8 cellular contexts compared by ENCODE assay signal in the genomic region with DNA sequence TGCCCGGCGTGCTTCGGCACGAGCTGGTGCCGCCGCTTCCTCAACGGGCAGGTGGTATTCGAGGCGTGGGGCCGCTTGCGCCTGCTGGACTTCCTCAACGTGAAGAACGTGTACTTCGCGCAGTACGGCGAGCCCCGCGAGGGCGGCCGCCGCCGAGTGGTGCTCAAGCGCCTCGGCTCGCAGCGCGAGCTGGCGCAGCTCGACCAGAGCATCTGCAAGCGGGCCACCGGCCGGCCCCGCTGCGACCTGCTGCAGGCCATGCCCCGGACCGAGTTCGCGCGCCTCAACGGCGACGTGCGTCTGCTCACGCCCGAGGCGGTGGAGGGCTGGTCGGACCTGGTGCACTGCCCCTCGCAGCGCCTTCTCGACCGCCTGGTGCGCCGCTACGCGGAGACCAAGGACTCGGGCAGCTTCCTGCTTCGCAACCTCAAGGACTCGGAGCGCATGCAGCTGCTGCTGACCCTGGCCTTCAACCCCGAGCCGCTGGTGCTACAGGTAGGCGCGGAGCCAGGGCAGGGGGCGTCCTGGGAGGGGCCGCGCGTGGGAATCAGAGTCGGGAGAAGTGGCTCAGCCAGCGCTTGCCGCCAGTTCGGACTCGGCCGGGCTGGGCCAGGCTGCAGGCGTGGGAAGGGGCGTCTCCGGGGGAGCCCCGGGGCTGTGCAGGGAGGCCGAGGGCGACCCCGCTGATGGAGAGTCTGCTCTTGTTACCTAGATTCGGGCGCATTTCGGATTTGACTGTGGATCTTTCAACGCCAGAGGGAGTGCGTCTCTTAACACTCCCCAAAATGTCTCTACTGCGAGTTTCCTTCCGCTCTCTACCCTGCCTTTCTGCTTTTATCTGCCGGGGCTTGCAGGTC.
DNase-seq lines count a peak whose midpoint lies in the region; ATAC-seq lines count a peak whose summit lies in the region.

No MANE protein-coding gene starts in this region.

- DNase-seq in Ammon's horn (ENCODE audit: low spot score), result peak; percentile 92
- DNase-seq in NCI-H345 treated with DMSO at 0.1 percent for 48 hours (lab: John Stamatoyannopoulos, UW; ENCODE audit: unreplicated experiment), result peak; percentile 50
- DNase-seq in activated CD4-positive, alpha-beta T cell treated with anti-CD3 and anti-CD28 coated beads for 4 hours, result peak; percentile 63 to 64
- DNase-seq in kidney tubule cell (ENCODE audit: low spot score), result peak; percentile 82
- DNase-seq in stimulated activated CD4-positive, alpha-beta T cell treated with anti-CD3 and anti-CD28 coated beads, Interleukin-1b, Interleukin-23, amount 100 ng/mL, for 1 hour (ENCODE audit: low read depth in 2 of 2), result peak; percentile 23 to 35

- peak overlapping the region; percentile 100 for H3K27ac ChIP-seq in cingulate gyrus (ENCODE audit: low read depth, low read length)

- ATAC-seq in GM19025 (IDR thresholded peaks at IDR 0.05; ENCODE audit: low read depth, unreplicated experiment), result peak; percentile 28
- peak; percentile 30 for ATAC-seq in HG03342 (IDR thresholded peaks at IDR 0.05; ENCODE audit: unreplicated experiment)

Comparison
In these comparisons a context has a peak if more than half of its experiments do, and no peak if none do; other contexts are left out.
1. Peak in every context shown above with its lines: DNase-seq, ATAC-seq and H3K27ac ChIP-seq.
2. DNase-seq: peak in every context shown above with its lines; median percentile 92 in Ammon's horn; 82 in kidney tubule cell; 64 in activated CD4-positive, alpha-beta T cell treated with anti-CD3 and anti-CD28 coated beads for 4 hours; 50 in NCI-H345 treated with DMSO at 0.1 percent for 48 hours; 29 in stimulated activated CD4-positive, alpha-beta T cell treated with anti-CD3 and anti-CD28 coated beads, Interleukin-1b, Interleukin-23, amount 100 ng/mL, for 1 hour.